In the genomic region with DNA sequence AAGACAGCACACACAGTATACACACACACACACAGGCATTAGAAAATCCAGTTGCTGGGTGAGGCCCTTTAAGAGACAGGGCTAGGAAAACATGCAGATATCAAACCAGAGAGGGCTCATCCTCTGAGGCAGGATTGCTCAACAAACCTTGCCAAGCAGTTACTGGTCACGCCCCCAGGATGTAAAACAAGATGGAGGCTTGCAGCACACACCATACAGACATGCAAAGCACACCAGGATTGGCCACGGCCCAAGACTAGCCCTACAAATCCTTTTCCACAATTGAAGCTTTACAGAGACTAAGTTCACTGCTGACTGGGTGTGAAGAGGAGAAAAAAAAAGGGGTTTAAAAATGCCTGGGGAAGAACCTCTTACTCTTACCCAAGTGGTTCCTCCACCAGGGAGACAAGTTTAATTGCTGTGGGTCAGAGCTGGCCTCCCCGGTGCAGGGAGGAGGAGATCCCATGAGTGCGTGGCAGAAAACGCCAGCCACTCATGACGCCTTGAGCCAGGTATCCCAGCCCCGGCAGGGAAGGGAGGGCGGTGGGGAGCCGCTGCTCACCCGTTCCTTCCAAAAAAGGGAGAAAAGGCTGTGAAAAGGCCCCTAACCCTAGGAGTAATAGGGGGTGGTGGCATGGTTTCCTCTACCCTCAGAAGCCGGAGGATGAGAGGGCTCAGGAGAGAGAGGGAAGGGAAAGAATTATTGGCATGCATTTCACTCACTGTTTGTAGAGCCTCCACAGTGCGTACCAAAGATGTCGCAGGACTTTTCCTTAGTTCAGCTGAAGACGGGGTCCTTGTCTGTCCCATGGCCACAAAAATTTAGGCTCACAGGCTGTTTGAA, we compare ENCODE assay signal across 10 cellular contexts.
DNase-seq lines count a peak whose midpoint lies in the region; ATAC-seq and TF ChIP-seq lines count a peak whose summit lies in the region.
"Had no signal": no experiment of that assay in that cellular context is flagged by ENCODE, and none has a peak within 500 bp of the region (broad histone marks: within the 10 kb centered on the region; RNA-seq: fewer than 3 reads in every experiment).

No MANE protein-coding gene starts in this region.

- H3K4me3 ChIP-seq in body of pancreas, result no peak overlapping the region
- H3K4me3 ChIP-seq: GM12878 had no signal

- H3K4me1 ChIP-seq in foreskin keratinocyte (peaks cover 8% of the 10 kb centered on the region), body of pancreas (no peaks in the 10 kb centered on the region)

- intact Hi-C loops in body of pancreas (cut with DNase I), result no loop called here

- H3K36me3 ChIP-seq in body of pancreas (replicated peaks in 1 of 2; ENCODE audit: insufficient read depth in 1 of 2, low read depth in 2 of 2), result no peaks in the 10 kb centered on the region

- H3K27ac ChIP-seq in foreskin keratinocyte (no peak overlapping the region), body of pancreas (no peak overlapping the region)

- 87 to 91% methylated on average over 14 of the region's 14 CpGs for WGBS in body of pancreas, 2 donors

- no peaks in the 10 kb centered on the region for H3K27me3 ChIP-seq in foreskin keratinocyte
- H3K27me3 ChIP-seq in body of pancreas, result no peaks in the 10 kb centered on the region

- no peaks in the 10 kb centered on the region for H3K9me3 ChIP-seq in body of pancreas

- ATAC-seq in foreskin keratinocyte, result peak; percentile 67
- ATAC-seq in body of pancreas, result no peak
- ATAC-seq: GM12878 had no signal

- DNase-seq in HT1080 (ENCODE audit: low read depth) (peak; percentile 67), SHP77 (lab: John Stamatoyannopoulos, UW) (peak; percentile 71 to 88), foreskin keratinocyte (peak; percentile 15 to 32), smooth muscle cell of the brain vasculature (ENCODE audit: low read depth, low spot score) (peak; percentile 65), NCI-H1417 treated with DMSO at 0.1 percent for 48 hours (lab: John Stamatoyannopoulos, UW) (no peak), body of pancreas (no peak), NCI-H2107 treated with DMSO at 0.1 percent for 48 hours (lab: John Stamatoyannopoulos, UW; ENCODE audit: unreplicated experiment) (no peak), retina (no peak)
- DNase-seq: NCI-H2227 treated with DMSO at 0.1 percent for 48 hours had no signal

- no peak for TF ChIP-seq POLR2A in body of pancreas (IDR thresholded peaks at IDR 0.05)

- TF ChIP-seq CTCF in foreskin keratinocyte (conservative IDR thresholded peaks at IDR 0.05), result no peak
- TF ChIP-seq CTCF in body of pancreas (IDR thresholded peaks at IDR 0.05), result no peak

Comparison
In these comparisons a context has a peak if more than half of its experiments do, and no peak if none do; other contexts are left out.
1. DNase-seq: peak in HT1080 (single experiment), SHP77 (2 of 2), foreskin keratinocyte (2 of 2) and smooth muscle cell of the brain vasculature (single experiment); none in NCI-H1417 treated with DMSO at 0.1 percent for 48 hours (single experiment), body of pancreas (0 of 4), NCI-H2107 treated with DMSO at 0.1 percent for 48 hours (single experiment) and retina (single experiment).